In the genomic region with DNA sequence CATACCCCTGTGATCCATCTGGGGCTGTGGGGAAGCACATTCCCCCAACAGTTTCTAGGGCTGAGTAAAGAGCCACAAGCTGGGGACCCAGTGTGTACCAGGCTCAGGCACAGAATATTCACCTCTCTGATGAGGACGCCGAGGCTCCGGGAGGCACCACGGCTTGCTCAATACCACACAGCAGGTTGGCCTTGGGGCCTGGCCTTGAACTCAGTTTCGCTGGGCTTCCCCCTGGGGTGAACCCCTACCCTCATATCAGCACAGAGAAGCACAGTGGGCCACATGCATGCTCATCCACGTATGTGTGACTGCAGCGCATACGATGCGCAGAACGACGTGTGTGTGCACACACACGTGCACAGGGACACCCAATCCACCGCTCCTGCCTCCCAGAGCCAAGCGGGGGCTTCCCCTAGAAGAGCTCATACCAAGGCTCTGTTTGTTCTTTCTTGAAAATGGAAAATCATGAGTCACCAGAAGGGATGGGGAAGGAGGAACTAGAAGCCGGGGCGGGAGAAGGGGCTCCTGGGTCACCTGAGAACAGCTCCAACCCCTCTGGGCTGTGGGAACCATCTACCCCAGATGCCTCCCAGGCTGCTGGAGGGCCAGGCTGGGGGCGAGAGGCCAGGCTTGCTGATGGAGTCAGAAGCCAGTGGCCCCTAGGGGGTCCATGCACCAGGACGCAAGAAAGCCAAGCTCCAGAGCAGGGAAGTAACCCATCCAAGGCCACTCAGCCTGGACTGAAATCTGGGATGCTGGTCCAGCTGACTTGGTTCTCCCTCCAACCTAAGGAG, we compare ENCODE assay signal across 1 cellular context.
TF ChIP-seq lines count a peak whose summit lies in the region.

No MANE protein-coding gene starts in this region.

TF ChIP-seq in HepG2, 621 proteins besides CTCF, POLR2A, EP300 and RAD21 (continued from another document):
- TF ChIP-seq, protein P1, sequence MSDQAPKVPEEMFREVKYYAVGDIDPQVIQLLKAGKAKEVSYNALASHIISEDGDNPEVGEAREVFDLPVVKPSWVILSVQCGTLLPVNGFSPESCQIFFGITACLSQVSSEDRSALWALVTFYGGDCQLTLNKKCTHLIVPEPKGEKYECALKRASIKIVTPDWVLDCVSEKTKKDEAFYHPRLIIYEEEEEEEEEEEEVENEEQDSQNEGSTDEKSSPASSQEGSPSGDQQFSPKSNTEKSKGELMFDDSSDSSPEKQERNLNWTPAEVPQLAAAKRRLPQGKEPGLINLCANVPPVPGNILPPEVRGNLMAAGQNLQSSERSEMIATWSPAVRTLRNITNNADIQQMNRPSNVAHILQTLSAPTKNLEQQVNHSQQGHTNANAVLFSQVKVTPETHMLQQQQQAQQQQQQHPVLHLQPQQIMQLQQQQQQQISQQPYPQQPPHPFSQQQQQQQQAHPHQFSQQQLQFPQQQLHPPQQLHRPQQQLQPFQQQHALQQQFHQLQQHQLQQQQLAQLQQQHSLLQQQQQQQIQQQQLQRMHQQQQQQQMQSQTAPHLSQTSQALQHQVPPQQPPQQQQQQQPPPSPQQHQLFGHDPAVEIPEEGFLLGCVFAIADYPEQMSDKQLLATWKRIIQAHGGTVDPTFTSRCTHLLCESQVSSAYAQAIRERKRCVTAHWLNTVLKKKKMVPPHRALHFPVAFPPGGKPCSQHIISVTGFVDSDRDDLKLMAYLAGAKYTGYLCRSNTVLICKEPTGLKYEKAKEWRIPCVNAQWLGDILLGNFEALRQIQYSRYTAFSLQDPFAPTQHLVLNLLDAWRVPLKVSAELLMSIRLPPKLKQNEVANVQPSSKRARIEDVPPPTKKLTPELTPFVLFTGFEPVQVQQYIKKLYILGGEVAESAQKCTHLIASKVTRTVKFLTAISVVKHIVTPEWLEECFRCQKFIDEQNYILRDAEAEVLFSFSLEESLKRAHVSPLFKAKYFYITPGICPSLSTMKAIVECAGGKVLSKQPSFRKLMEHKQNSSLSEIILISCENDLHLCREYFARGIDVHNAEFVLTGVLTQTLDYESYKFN (CRISPR knock-in tag; conservative IDR thresholded peaks at IDR 0.05), result 0 out of 2 replicates have a peak, but pooled peaks have one; percentile 31
- peak; percentile 91 for TF ChIP-seq RXRA (CRISPR knock-in tag; IDR thresholded peaks at IDR 0.05)
- TF ChIP-seq HOXA3 (CRISPR knock-in tag; IDR thresholded peaks at IDR 0.05), result 0 out of 2 replicates have a peak, but pooled peaks have one; percentile 11
- no peak for TF ChIP-seq ZNF20 (CRISPR knock-in tag; IDR thresholded peaks at IDR 0.05)
- TF ChIP-seq CEBPB (IDR thresholded peaks at IDR 0.05; ENCODE audit: borderline replicate concordance, low read depth, low read length), result peak; percentile 67; the same call in 1 of the 2 replicates
- 0 out of 2 replicates have a peak, but pooled peaks have one; percentile 39 for TF ChIP-seq ZBTB10 (CRISPR knock-in tag; IDR thresholded peaks at IDR 0.05; ENCODE audit: borderline replicate concordance)
- no peak for TF ChIP-seq ZNF264 (CRISPR knock-in tag; IDR thresholded peaks at IDR 0.05)
- no peak for TF ChIP-seq WIZ (CRISPR knock-in tag; IDR thresholded peaks at IDR 0.05)
- TF ChIP-seq SRSF1 (optimal IDR thresholded peaks at IDR 0.05; ENCODE audit: low read depth, low read length), result no peak
- 0 out of 2 replicates have a peak, but pooled peaks have one; percentile 30 for TF ChIP-seq GATAD2A (CRISPR knock-in tag; IDR thresholded peaks at IDR 0.05)
- 0 out of 2 replicates have a peak, but pooled peaks have one; percentile 11 for TF ChIP-seq FOXP4 (CRISPR knock-in tag; IDR thresholded peaks at IDR 0.05)
- TF ChIP-seq ZFY (CRISPR knock-in tag; IDR thresholded peaks at IDR 0.05), result peak; percentile 16; the same call in 1 of the 2 replicates
- peak; percentile 91 for TF ChIP-seq RARA (CRISPR knock-in tag; IDR thresholded peaks at IDR 0.05)
- peak; percentile 53 for TF ChIP-seq CEBPG (CRISPR knock-in tag; IDR thresholded peaks at IDR 0.05)
